ENCODE assay signal across 9 cellular contexts in the genomic region with DNA sequence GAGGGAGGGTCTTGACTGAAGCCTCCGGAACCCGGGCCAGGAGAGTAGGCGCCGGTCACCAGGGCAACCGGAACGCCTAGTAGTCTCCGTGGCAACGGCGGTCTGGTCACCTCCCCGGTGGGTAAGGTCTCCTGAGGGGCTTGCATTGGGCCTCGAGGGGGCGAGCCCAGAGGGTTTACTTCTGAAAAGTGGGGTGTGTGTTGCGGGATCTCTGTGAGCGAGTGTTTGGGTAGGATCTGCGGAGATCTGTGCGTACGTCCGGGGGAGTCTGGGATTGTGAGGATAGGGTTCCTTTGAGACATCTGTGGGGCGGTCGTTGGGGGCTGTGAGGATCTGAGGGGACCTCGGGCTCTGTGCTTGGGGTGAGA. TPM values are rescaled to one million over a fixed set of nuclear protein-coding genes. Genes with fewer than 3 reads are reported as not detected.
DNase-seq lines count a peak whose midpoint lies in the region; ATAC-seq and TF ChIP-seq lines count a peak whose summit lies in the region.
"Had no signal": no experiment of that assay in that cellular context is flagged by ENCODE, and none has a peak within 500 bp of the region (broad histone marks: within the 10 kb centered on the region; RNA-seq: fewer than 3 reads in every experiment).

A gene with protein sequence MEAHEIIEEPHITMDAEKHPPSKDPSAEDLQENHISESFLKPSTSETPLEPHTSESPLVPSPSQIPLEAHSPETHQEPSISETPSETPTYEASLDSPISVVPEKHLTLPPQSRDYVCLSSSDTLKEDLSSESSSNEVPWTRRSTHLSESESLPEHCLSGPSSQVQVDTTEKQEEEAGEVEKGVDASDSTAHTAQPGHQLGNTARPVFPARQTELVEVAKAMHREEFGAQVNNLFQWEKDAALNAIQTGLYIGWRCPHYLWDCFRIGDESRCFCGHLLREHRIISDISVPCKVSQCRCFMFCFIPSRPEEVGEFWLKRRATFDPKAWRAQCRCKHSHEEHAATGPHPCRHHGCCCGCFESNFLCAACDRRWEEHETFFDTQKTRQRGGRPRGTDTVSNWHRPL (minus strand): TSS at position 17 of the 368 bp plus-strand sequence. CDS start 2,571 bp downstream, outside the sequence.

- peak within 1 kb of the TSS; percentile 91 for H3K4me3 Mint-ChIP-seq in activated CD4-positive, alpha-beta T cell treated with anti-CD3 and anti-CD28 coated beads, Interleukin-2, amount 10 ng/mL, durations not matched to agents 7 days and 5 days

- H3K36me3 Mint-ChIP-seq in activated CD4-positive, alpha-beta T cell treated with anti-CD3 and anti-CD28 coated beads, Interleukin-2, amount 10 ng/mL, durations not matched to agents 7 days and 5 days (ENCODE audit: low read depth), result no peaks in the 10 kb centered on the region

- no peak for ATAC-seq in left cardiac atrium
- ATAC-seq in HG03432 (IDR thresholded peaks at IDR 0.05; ENCODE audit: unreplicated experiment), result no peak
- ATAC-seq in HG02759 (IDR thresholded peaks at IDR 0.05; ENCODE audit: unreplicated experiment), result no peak
- ATAC-seq in GM18868 (IDR thresholded peaks at IDR 0.05; ENCODE audit: unreplicated experiment), result no peak

- H3K4me3 ChIP-seq in HFF-Myc (replicated peaks; ENCODE audit: low read depth, low read length), result peak within 1 kb of the TSS; percentile 54
- H3K4me3 ChIP-seq in retinal pigment epithelial cell (ENCODE audit: low read length), result peak within 1 kb of the TSS; percentile 82

- POLR2A ChIA-PET in activated CD4-positive, alpha-beta T cell treated with anti-CD3 and anti-CD28 coated beads, Interleukin-2, amount 10 ng/mL, durations not matched to agents 7 days and 5 days (lab: Charles Lee), result interaction anchor here (1.1 kb wide), 1 partner anchor 14 kb away, joined by 5 read pairs; a partner anchor contains a TSS

- peak within 1 kb of the TSS; percentile 89 for H3K27ac Mint-ChIP-seq in activated CD4-positive, alpha-beta T cell treated with anti-CD3 and anti-CD28 coated beads, Interleukin-2, amount 10 ng/mL, durations not matched to agents 7 days and 5 days

- DNase-seq in COLO668 (lab: John Stamatoyannopoulos, UW; ENCODE audit: unreplicated experiment), result peak; percentile 33
- no peak for DNase-seq in HFF-Myc (ENCODE audit: extremely low read depth, low read depth)
- DNase-seq in activated CD4-positive, alpha-beta T cell treated with anti-CD3 and anti-CD28 coated beads, Interleukin-2, amount 10 ng/mL, durations not matched to agents 7 days and 5 days, result peak; percentile 50
- DNase-seq in left cardiac atrium, result peak; percentile 51
- no peak for DNase-seq in retinal pigment epithelial cell (ENCODE audit: low read depth)

- H3K9me3 Mint-ChIP-seq in activated CD4-positive, alpha-beta T cell treated with anti-CD3 and anti-CD28 coated beads, Interleukin-2, amount 10 ng/mL, durations not matched to agents 7 days and 5 days, result no peaks in the 10 kb centered on the region

- peaks cover 29% of the 10 kb centered on the region for H3K4me1 Mint-ChIP-seq in activated CD4-positive, alpha-beta T cell treated with anti-CD3 and anti-CD28 coated beads, Interleukin-2, amount 10 ng/mL, durations not matched to agents 7 days and 5 days

- CTCF ChIA-PET in activated CD4-positive, alpha-beta T cell treated with anti-CD3 and anti-CD28 coated beads, Interleukin-2, amount 10 ng/mL, durations not matched to agents 7 days and 5 days (lab: Charles Lee), result interaction anchor here (0.7 to 1.7 kb wide), 2 partner anchors 15 to 40 kb away, joined by 3 to 4 read pairs; no protein-coding TSS in a partner anchor

- intact Hi-C loops in left cardiac atrium (cut with DNase I), result loop anchor here (2.0 to 5.0 kb wide), 3 partner anchors 14 to 54 kb away; a partner anchor contains a TSS

- TF ChIP-seq CTCF in HFF-Myc (IDR thresholded peaks at IDR 0.05; ENCODE audit: low read depth, low read length, missing control alignments) (no peak), retinal pigment epithelial cell (conservative IDR thresholded peaks at IDR 0.05; ENCODE audit: low read depth, low read length) (no peak)

- peaks cover 3% of the 10 kb centered on the region for H3K27me3 Mint-ChIP-seq in activated CD4-positive, alpha-beta T cell treated with anti-CD3 and anti-CD28 coated beads, Interleukin-2, amount 10 ng/mL, durations not matched to agents 7 days and 5 days

RNA-seq across cellular contexts. Expression of the gene that starts here (rescaled TPM):
- not detected for total RNA-seq in activated CD4-positive, alpha-beta T cell treated with anti-CD3 and anti-CD28 coated beads, Interleukin-2, amount 10 ng/mL, durations not matched to agents 7 days and 5 days
- not detected for total RNA-seq in left cardiac atrium
- total RNA-seq: NCI-H460 had no signal

Comparison
In these comparisons a context has a peak if more than half of its experiments do, and no peak if none do; other contexts are left out.
1. Peak in DNase-seq in activated CD4-positive, alpha-beta T cell treated with anti-CD3 and anti-CD28 coated beads, Interleukin-2, amount 10 ng/mL, durations not matched to agents 7 days and 5 days; RNA of the gene not detected or under 1 TPM.
2. Peak in DNase-seq in left cardiac atrium; RNA of the gene not detected or under 1 TPM.